ENCODE assay signal across 15 cellular contexts in genomic region chr4:124177647-124178425, GRCh38.
DNase-seq lines count a peak whose midpoint lies in the region; ATAC-seq, FAIRE-seq and TF ChIP-seq lines count a peak whose summit lies in the region.
"Had no signal": no experiment of that assay in that cellular context is flagged by ENCODE, and none has a peak within 500 bp of the region (broad histone marks: within the 10 kb centered on the region; RNA-seq: fewer than 3 reads in every experiment).

No MANE protein-coding gene starts in this region.

- in situ Hi-C loops in mammary epithelial cell (cut with MboI; ENCODE audit: low sequenced_read_pairs in 2 of 2): no loop called here

- FAIRE-seq in HTR-8/SVneo (lab: Jason Lieb, UNC): no peak
- FAIRE-seq in keratinocyte (lab: Jason Lieb, UNC): peak; percentile 84

- H3K9me3 ChIP-seq in mammary epithelial cell (replicated peaks; ENCODE audit: insufficient read depth, low read length) (no peaks in the 10 kb centered on the region), keratinocyte (ENCODE audit: control insufficient read depth, low read depth, low read length) (no peaks in the 10 kb centered on the region), thyroid gland (no peaks in the 10 kb centered on the region)
- H3K9me3 ChIP-seq: BLaER1, neutrophil had no signal

- CTCF ChIA-PET in mammary epithelial cell (lab: Charles Lee; ENCODE audit: low non-redundant PET): no interaction called here

- intact Hi-C loops in mammary epithelial cell (cut with micrococcal nuclease): no loop called here
- intact Hi-C loops in thyroid gland (cut with DNase I): no loop called here

- no peaks in the 10 kb centered on the region for H3K36me3 ChIP-seq in mammary epithelial cell (ENCODE audit: insufficient read depth, low read length)
- H3K36me3 ChIP-seq in keratinocyte (ENCODE audit: control insufficient read depth in 2 of 2, extremely low read depth in 1 of 2, insufficient read depth in 2 of 2, low read length in 2 of 2): no peaks in the 10 kb centered on the region
- no peaks in the 10 kb centered on the region for H3K36me3 ChIP-seq in thyroid gland
- H3K36me3 ChIP-seq: BLaER1, neutrophil had no signal

- H3K4me2 ChIP-seq in mammary epithelial cell (ENCODE audit: insufficient read depth, low read depth, low read length) (peak overlapping the region; percentile 62), keratinocyte (ENCODE audit: control insufficient read depth, extremely low read depth, insufficient read depth, low read depth, low read length) (peak overlapping the region; percentile 35)
- H3K4me2 ChIP-seq: BLaER1 had no signal

- BruUV-seq in mammary epithelial cell (replicated peaks; lab: Mats Ljungman, UMichigan): no TSS peak

- H3K27me3 ChIP-seq in mammary epithelial cell (ENCODE audit: insufficient read depth, low read length): no peaks in the 10 kb centered on the region
- H3K27me3 ChIP-seq in keratinocyte (ENCODE audit: control insufficient read depth, extremely low read depth, insufficient read depth, low read length): no peaks in the 10 kb centered on the region
- no peaks in the 10 kb centered on the region for H3K27me3 ChIP-seq in thyroid gland
- H3K27me3 ChIP-seq: BLaER1, neutrophil had no signal

- no peaks in the 10 kb centered on the region for H3K79me2 ChIP-seq in mammary epithelial cell (ENCODE audit: insufficient read depth, low read length)
- H3K79me2 ChIP-seq in keratinocyte (ENCODE audit: control insufficient read depth, insufficient read depth, low read length): no peaks in the 10 kb centered on the region

- H3K4me1 ChIP-seq in mammary epithelial cell (ENCODE audit: insufficient read depth, low read length) (peaks cover 16% of the 10 kb centered on the region), keratinocyte (ENCODE audit: control insufficient read depth, extremely low read depth, insufficient read depth, low read length) (peaks cover 12% of the 10 kb centered on the region), thyroid gland (no peaks in the 10 kb centered on the region)
- H3K4me1 ChIP-seq: BLaER1 had no signal

- H3K4me3 ChIP-seq in mammary epithelial cell (replicated peaks in 1 of 3; ENCODE audit: insufficient read depth in 1 of 3, low read depth in 2 of 3, low read length in 3 of 3) (no peak overlapping the region), keratinocyte (ENCODE audit: control insufficient read depth in 2 of 3, extremely low read depth in 1 of 3, insufficient read depth in 2 of 3, low read depth in 1 of 3, low read length in 3 of 3) (no peak overlapping the region), thyroid gland (replicated peaks in 1 of 3) (no peak overlapping the region)
- H3K4me3 ChIP-seq: BLaER1 had no signal

- WGBS in mammary epithelial cell (ENCODE audit: low coverage, missing lambda C conversion rate): 48% methylated on average over 4 of the region's 4 CpGs
- 85 to 88% methylated on average over 4 of the region's 4 CpGs for WGBS in thyroid gland, 2 donors

- TF ChIP-seq POLR2A in thyroid gland (IDR thresholded peaks at IDR 0.05): no peak

- DNase-seq in AG08396 (ENCODE audit: low spot score): peak; percentile 38
- peak; percentile 19 for DNase-seq in HTR-8/SVneo (ENCODE audit: insufficient read length, low spot score)
- DNase-seq in mammary epithelial cell: peak; percentile 81
- DNase-seq in keratinocyte (ENCODE audit: low read depth, low spot score): no peak
- DNase-seq in stimulated activated CD4-positive, alpha-beta T cell treated with anti-CD3 and anti-CD28 coated beads, Interleukin-1b, Interleukin-23, amount 100 ng/mL, for 48 hours: no peak
- DNase-seq in NCI-H1092 (lab: John Stamatoyannopoulos, UW): no peak
- DNase-seq in thyroid gland: no peak
- DNase-seq: activated CD4-positive, alpha-beta T cell treated with anti-CD3 and anti-CD28 coated beads for 1 hour; GF-D8; NCI-H1105; NCI-H82; stimulated activated CD4-positive, alpha-beta T cell treated with anti-CD3 and anti-CD28 coated beads, Interleukin-15, amount 100 ng/mL, for 24 hours had no signal

- TF ChIP-seq CTCF in mammary epithelial cell (conservative IDR thresholded peaks at IDR 0.05 in 1 of 2, IDR thresholded peaks at IDR 0.05 in 1 of 2; ENCODE audit: extremely low read depth in 1 of 2, insufficient read depth in 1 of 2, low read depth in 1 of 2, low read length in 2 of 2): no peak
- TF ChIP-seq CTCF in keratinocyte (optimal IDR thresholded peaks at IDR 0.05 in 1 of 3, IDR thresholded peaks at IDR 0.05 in 1 of 3, conservative IDR thresholded peaks at IDR 0.05 in 1 of 3; ENCODE audit: extremely low read depth in 1 of 3, insufficient read depth in 2 of 3, low read length in 3 of 3): no peak
- TF ChIP-seq CTCF in thyroid gland (IDR thresholded peaks at IDR 0.05): no peak

- peak overlapping the region; percentile 57 for H3K27ac ChIP-seq in mammary epithelial cell (ENCODE audit: insufficient read depth, low read depth, low read length)
- peak overlapping the region; percentile 47 for H3K27ac ChIP-seq in keratinocyte (ENCODE audit: control insufficient read depth, insufficient read depth, low read length)
- no peak overlapping the region for H3K27ac ChIP-seq in thyroid gland
- H3K27ac ChIP-seq: BLaER1, neutrophil had no signal

- H2AFZ ChIP-seq in mammary epithelial cell (ENCODE audit: low read depth, low read length): no peak overlapping the region
- H2AFZ ChIP-seq in keratinocyte (ENCODE audit: control insufficient read depth, low read length): no peak overlapping the region

- H3K9me1 ChIP-seq in keratinocyte (ENCODE audit: control insufficient read depth, extremely low read depth, insufficient read depth, low read length): no peaks in the 10 kb centered on the region

- ATAC-seq in GM21367 (IDR thresholded peaks at IDR 0.05; ENCODE audit: unreplicated experiment): no peak

- dilution Hi-C loops in mammary epithelial cell (cut with HindIII; ENCODE audit: low sequenced_read_pairs): no loop called here
- dilution Hi-C loops in keratinocyte (cut with MboI; ENCODE audit: extremely low pct_ligation_motif_present, low sequenced_read_pairs): no loop called here

- H3K9ac ChIP-seq in mammary epithelial cell (ENCODE audit: insufficient read depth, low read length): no peak overlapping the region
- no peak overlapping the region for H3K9ac ChIP-seq in keratinocyte (ENCODE audit: control insufficient read depth, extremely low read depth, insufficient read depth, low read length)
- H3K9ac ChIP-seq: BLaER1 had no signal

- H4K20me1 ChIP-seq in mammary epithelial cell (ENCODE audit: insufficient read depth, low read length) (no peaks in the 10 kb centered on the region), keratinocyte (ENCODE audit: control insufficient read depth, extremely low read depth, insufficient read depth, low read length) (no peaks in the 10 kb centered on the region)
- H4K20me1 ChIP-seq: BLaER1 had no signal

Comparison
In these comparisons a context has a peak if more than half of its experiments do, and no peak if none do; other contexts are left out.
1. DNase-seq: peak in AG08396 (single experiment), HTR-8/SVneo (single experiment) and mammary epithelial cell (single experiment); none in keratinocyte (single experiment), stimulated activated CD4-positive, alpha-beta T cell treated with anti-CD3 and anti-CD28 coated beads, Interleukin-1b, Interleukin-23, amount 100 ng/mL, for 48 hours (single experiment), NCI-H1092 (single experiment) and thyroid gland (0 of 2).
2. H3K27ac ChIP-seq: peak in mammary epithelial cell (single experiment) and keratinocyte (single experiment); none in thyroid gland (0 of 3).